In genomic region chr19:43005841-43006240, GRCh38 we compare ENCODE assay signal across 15 cellular contexts. TPM values are rescaled to one million over a fixed set of nuclear protein-coding genes. Genes with fewer than 3 reads are reported as not detected.
"Had no signal": no experiment of that assay in that cellular context is flagged by ENCODE, and none has a peak within 500 bp of the region (broad histone marks: within the 10 kb centered on the region; RNA-seq: fewer than 3 reads in every experiment).

No MANE protein-coding gene starts in this region.

RNA-seq across cellular contexts. Expression of gene PSG11, which starts 20.4 kb away (rescaled TPM):
- total RNA-seq: stomach, subcutaneous adipose tissue, suprapubic skin, temporal lobe, testis, thoracic aorta, thyroid gland, tibial nerve, transverse colon, upper lobe of left lung, upper lobe of right lung, ureter, urinary bladder, uterus, vagina had no signal
- polyA plus RNA-seq: stomach, urinary bladder had no signal
